10 cellular contexts compared by ENCODE assay signal in genomic region chr6:71887006-71887743, GRCh38. TPM values are rescaled to one million over a fixed set of nuclear protein-coding genes. Genes with fewer than 3 reads are reported as not detected.
A peak's percentile ranks its signal among the peaks of the same experiment; 100 is the strongest.
DNase-seq lines count a peak whose midpoint lies in the region; ATAC-seq, FAIRE-seq and TF ChIP-seq lines count a peak whose summit lies in the region.
"Had no signal": no experiment of that assay in that cellular context is flagged by ENCODE, and none has a peak within 500 bp of the region (broad histone marks: within the 10 kb centered on the region; RNA-seq: fewer than 3 reads in every experiment).

No MANE protein-coding gene starts in this region.

- H3K79me2 ChIP-seq in astrocyte (ENCODE audit: insufficient read depth, low read length), result no peaks in the 10 kb centered on the region

- no peaks in the 10 kb centered on the region for H3K36me3 Mint-ChIP-seq in astrocyte (ENCODE audit: low read depth, unreplicated experiment)
- peaks cover 4% of the 10 kb centered on the region for H3K36me3 Mint-ChIP-seq in activated T-helper 17 cell treated with anti-CD3 and anti-CD28 coated beads, Interleukin-2, amount 50 U/mL, for 72 hours (ENCODE audit: low read depth)

- H3K9ac ChIP-seq in astrocyte (ENCODE audit: low read length), result peak overlapping the region; percentile 61

- H3K27me3 Mint-ChIP-seq in astrocyte (ENCODE audit: low read depth, unreplicated experiment), result peaks cover 35% of the 10 kb centered on the region
- peaks cover 29% of the 10 kb centered on the region for H3K27me3 Mint-ChIP-seq in activated T-helper 17 cell treated with anti-CD3 and anti-CD28 coated beads, Interleukin-2, amount 50 U/mL, for 72 hours

- H3K36me3 ChIP-seq in astrocyte (ENCODE audit: insufficient read depth, low read length), result no peaks in the 10 kb centered on the region
- H3K36me3 ChIP-seq in mesodermal cell (ENCODE audit: control insufficient read depth, insufficient read depth, low read length), result no peaks in the 10 kb centered on the region

- no peak overlapping the region for H3K27ac Mint-ChIP-seq in astrocyte (ENCODE audit: unreplicated experiment)
- no peak overlapping the region for H3K27ac Mint-ChIP-seq in activated T-helper 17 cell treated with anti-CD3 and anti-CD28 coated beads, Interleukin-2, amount 50 U/mL, for 72 hours

- POLR2A ChIA-PET in AG04449 (lab: Yijun Ruan, JAX), result interaction anchor here (0.5 kb wide), 1 partner anchor 21 kb away, joined by 3 read pairs; no protein-coding TSS in a partner anchor

- TF ChIP-seq CTCF in AG04449 (IDR thresholded peaks at IDR 0.05; ENCODE audit: insufficient read depth, low read length, missing control alignments) (no peak), astrocyte (IDR thresholded peaks at IDR 0.05; ENCODE audit: insufficient read depth, low read depth, low read length) (no peak)

- peaks cover 2% of the 10 kb centered on the region for H3K27me3 ChIP-seq in astrocyte (ENCODE audit: insufficient read depth, low read length)

- H2AFZ ChIP-seq in astrocyte (ENCODE audit: low read depth, low read length), result peak overlapping the region; percentile 94

- peaks cover 4% of the 10 kb centered on the region for H3K4me1 ChIP-seq in astrocyte (ENCODE audit: insufficient read depth, low read length)
- H3K4me1 ChIP-seq in mesodermal cell (ENCODE audit: control insufficient read depth, insufficient read depth, low read length, poor library complexity, severe bottlenecking), result no peaks in the 10 kb centered on the region

- peak overlapping the region; percentile 88 for H3K4me3 Mint-ChIP-seq in astrocyte (ENCODE audit: unreplicated experiment)
- H3K4me3 Mint-ChIP-seq in activated T-helper 17 cell treated with anti-CD3 and anti-CD28 coated beads, Interleukin-2, amount 50 U/mL, for 72 hours, result no peak overlapping the region

- FAIRE-seq in astrocyte (lab: Jason Lieb, UNC), result no peak
- FAIRE-seq: keratinocyte had no signal

- H4K20me1 ChIP-seq in astrocyte (ENCODE audit: insufficient read depth, low read length), result no peaks in the 10 kb centered on the region

- H3K9me3 ChIP-seq in astrocyte (ENCODE audit: insufficient read depth, low read depth, low read length) (no peaks in the 10 kb centered on the region), mesodermal cell (ENCODE audit: control insufficient read depth, low read length) (no peaks in the 10 kb centered on the region)

- ATAC-seq in GM21619 (IDR thresholded peaks at IDR 0.05; ENCODE audit: unreplicated experiment) (peak; percentile 24), GM18861 (IDR thresholded peaks at IDR 0.05; ENCODE audit: unreplicated experiment) (no peak)
- no peak for ATAC-seq in activated T-helper 17 cell treated with anti-CD3 and anti-CD28 coated beads, Interleukin-2, amount 50 U/mL, for 72 hours (replicated peaks)

- no peaks in the 10 kb centered on the region for H3K9me3 Mint-ChIP-seq in astrocyte (ENCODE audit: unreplicated experiment)
- no peaks in the 10 kb centered on the region for H3K9me3 Mint-ChIP-seq in activated T-helper 17 cell treated with anti-CD3 and anti-CD28 coated beads, Interleukin-2, amount 50 U/mL, for 72 hours

- H3K4me3 ChIP-seq in AG04449 (ENCODE audit: low read depth, low read length) (peak overlapping the region; percentile 56), astrocyte (ENCODE audit: insufficient read depth, low read depth, low read length) (peak overlapping the region; percentile 64), mesodermal cell (ENCODE audit: extremely low read depth, insufficient read depth, low read length, poor library complexity, severe bottlenecking) (peak overlapping the region; percentile 46)

- 0 to 4% methylated on average over 11 to 12 of the region's 29 CpGs for WGBS in mesodermal cell (ENCODE audit: insufficient coverage in 2 of 2), 2 experiments

- peaks cover 2% of the 10 kb centered on the region for H3K4me1 Mint-ChIP-seq in astrocyte (ENCODE audit: low read depth, unreplicated experiment)
- peaks cover 8% of the 10 kb centered on the region for H3K4me1 Mint-ChIP-seq in activated T-helper 17 cell treated with anti-CD3 and anti-CD28 coated beads, Interleukin-2, amount 50 U/mL, for 72 hours

- DNase-seq in AG04449 (ENCODE audit: low read depth, low spot score), result no peak
- DNase-seq in astrocyte (ENCODE audit: low read depth), result no peak
- no peak for DNase-seq in foreskin melanocyte
- DNase-seq in NCI-H1436 treated with DMSO at 0.1 percent for 48 hours (lab: John Stamatoyannopoulos, UW), result no peak
- DNase-seq: T-helper 1 cell had no signal

- CTCF ChIA-PET in AG04449 (lab: Yijun Ruan, JAX), result interaction anchor here (1.1 to 1.5 kb wide), 4 partner anchors 8 to 26 kb away, joined by 3 to 5 read pairs (median 3); no protein-coding TSS in a partner anchor

- peak overlapping the region; percentile 97 for H3K4me2 ChIP-seq in astrocyte (ENCODE audit: low read length)

- H3K27ac ChIP-seq in astrocyte (ENCODE audit: low read depth, low read length), result no peak overlapping the region
- H3K27ac ChIP-seq in mesodermal cell (ENCODE audit: low read depth, low read length, severe bottlenecking), result no peak overlapping the region

RNA-seq across cellular contexts. Expression of gene RIMS1, which starts 0.8 kb away (rescaled TPM):
- 1.8 and 2.2 TPM in 2 replicates for total RNA-seq in astrocyte
- polyA plus RNA-seq in mesodermal cell (2013, experiment 1 of 2), result 0.59 TPM
- 1.1 TPM for polyA plus RNA-seq in mesodermal cell (2013, experiment 2 of 2)
- total RNA-seq in activated T-helper 17 cell treated with anti-CD3 and anti-CD28 coated beads, Interleukin-2, amount 50 U/mL, for 72 hours, result not detected
- polyA plus RNA-seq: keratinocyte had no signal
